ENCODE assay signal across 11 cellular contexts in the genomic region with DNA sequence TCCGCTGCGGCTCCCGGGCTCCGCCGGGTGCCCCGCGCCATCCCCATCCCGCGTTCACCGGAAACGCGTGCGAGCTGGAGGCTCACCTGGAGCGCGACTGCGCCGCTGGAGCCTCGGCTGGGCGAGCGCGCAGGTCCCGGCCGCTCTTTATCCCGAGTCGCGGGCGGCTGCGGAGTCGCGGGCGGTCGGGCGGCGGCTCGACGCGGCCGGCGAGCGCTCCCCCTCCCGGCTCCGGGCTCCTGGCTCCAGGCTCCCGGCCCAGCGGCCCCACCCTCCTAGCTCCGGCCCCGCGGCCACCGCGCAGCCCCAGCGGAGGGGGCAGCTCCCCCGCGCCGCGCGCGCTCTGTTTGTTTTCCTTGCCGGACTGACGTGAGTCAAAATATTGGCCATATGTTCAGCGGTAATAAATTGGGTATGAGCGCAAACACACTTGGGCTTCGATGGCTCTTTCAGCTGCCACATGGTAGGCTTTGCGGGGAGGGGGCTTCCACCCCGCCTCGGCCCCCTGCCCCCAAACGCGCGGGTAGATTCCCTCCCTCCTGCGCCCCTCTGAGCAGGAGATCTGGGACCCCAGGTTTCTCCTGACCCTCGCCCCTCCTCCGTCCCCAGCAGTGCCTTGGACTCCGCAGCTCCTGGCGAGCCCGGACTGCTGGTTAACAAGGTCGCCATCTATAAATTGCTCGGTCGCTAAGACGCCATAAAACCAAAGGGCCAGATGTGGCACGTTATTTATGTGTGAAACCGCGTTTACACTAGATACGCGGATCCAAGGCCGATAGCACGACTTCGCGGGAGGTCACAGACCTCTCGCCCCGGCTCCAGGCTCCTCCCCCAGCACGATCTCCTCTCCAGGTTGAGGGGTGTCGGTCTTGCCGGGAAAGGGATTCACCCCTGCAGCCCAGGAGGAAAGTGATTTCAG. TPM values are rescaled to one million over a fixed set of nuclear protein-coding genes. Genes with fewer than 3 reads are reported as not detected.
A peak's percentile ranks its signal among the peaks of the same experiment; 100 is the strongest.
DNase-seq lines count a peak whose midpoint lies in the region; ATAC-seq and TF ChIP-seq lines count a peak whose summit lies in the region.
"Had no signal": no experiment of that assay in that cellular context is flagged by ENCODE, and none has a peak within 500 bp of the region (broad histone marks: within the 10 kb centered on the region; RNA-seq: fewer than 3 reads in every experiment).

No MANE protein-coding gene starts in this region.

- H3K27ac ChIP-seq in coronary artery: no peak overlapping the region
- H3K27ac ChIP-seq: tibial nerve had no signal

- CTCF ChIA-PET in Caco-2 (lab: Charles Lee): no interaction called here

- POLR2A ChIA-PET in Caco-2 (lab: Charles Lee): no interaction called here

- intact Hi-C loops in Caco-2 (cut with micrococcal nuclease; ENCODE audit: unreplicated experiment): no loop called here

- H3K9me3 ChIP-seq in Caco-2: no peaks in the 10 kb centered on the region
- H3K9me3 ChIP-seq: tibial nerve had no signal

- DNase-seq in Caco-2 (peak in 1 of 2 experiments; percentile 36), NCI-H1105 (lab: John Stamatoyannopoulos, UW) (peak; percentile 75), coronary artery (ENCODE audit: low spot score) (peak; percentile 55), COLO829 (ENCODE audit: low spot score) (no peak)
- DNase-seq: NCI-H1694 treated with DMSO at 0.1 percent for 48 hours had no signal

- no peaks in the 10 kb centered on the region for H3K9me3 Mint-ChIP-seq in Caco-2 (ENCODE audit: unreplicated experiment)
- H3K9me3 Mint-ChIP-seq in nephron: peaks cover 3% of the 10 kb centered on the region
- H3K9me3 Mint-ChIP-seq in stimulated activated memory B cell treated with anti-CD40 and anti-IgM and Interleukin-4, amounts not matched to agents 10 μg/mL and 1 μg/mL and 100 μg/mL, for 72 hours: no peaks in the 10 kb centered on the region

- peaks cover 16% of the 10 kb centered on the region for H3K4me1 ChIP-seq in Caco-2

- BruUV-seq in Caco-2 (replicated peaks; lab: Mats Ljungman, UMichigan): no TSS peak

- no peaks in the 10 kb centered on the region for H3K36me3 ChIP-seq in Caco-2 (ENCODE audit: control insufficient read depth, insufficient read depth, low read length)
- H3K36me3 ChIP-seq: tibial nerve had no signal

- H3K4me1 Mint-ChIP-seq in Caco-2 (ENCODE audit: low read depth, unreplicated experiment) (no peaks in the 10 kb centered on the region), nephron (peaks cover 16% of the 10 kb centered on the region)
- peaks cover 8% of the 10 kb centered on the region for H3K4me1 Mint-ChIP-seq in stimulated activated memory B cell treated with anti-CD40 and anti-IgM and Interleukin-4, amounts not matched to agents 10 μg/mL and 1 μg/mL and 100 μg/mL, for 72 hours

- peak overlapping the region; percentile 63 for H3K4me3 Mint-ChIP-seq in Caco-2 (ENCODE audit: unreplicated experiment)
- H3K4me3 Mint-ChIP-seq in nephron: peak overlapping the region; percentile 25 to 62 (median 48)
- H3K4me3 Mint-ChIP-seq in stimulated activated memory B cell treated with anti-CD40 and anti-IgM and Interleukin-4, amounts not matched to agents 10 μg/mL and 1 μg/mL and 100 μg/mL, for 72 hours: no peak overlapping the region

- H3K4me3 ChIP-seq in Caco-2 (ENCODE audit: low read depth, low read length) (peak overlapping the region; percentile 32), coronary artery (peak overlapping the region; percentile 45)

- no peak for TF ChIP-seq CTCF in Caco-2 (IDR thresholded peaks at IDR 0.05; ENCODE audit: insufficient read depth in 1 of 2, low read depth in 1 of 2, low read length in 1 of 2, severe bottlenecking in 1 of 2, unreplicated experiment in 1 of 2)
- no peak for TF ChIP-seq CTCF in coronary artery (IDR thresholded peaks at IDR 0.05)
- TF ChIP-seq CTCF in nephron (IDR thresholded peaks at IDR 0.05; ENCODE audit: unreplicated experiment in 3 of 3): no peak

- peaks cover 8% of the 10 kb centered on the region for H3K27me3 ChIP-seq in Caco-2 (replicated peaks; ENCODE audit: control insufficient read depth, insufficient read depth, low read length)

- no peak overlapping the region for H3K27ac Mint-ChIP-seq in Caco-2 (ENCODE audit: unreplicated experiment)
- no peak overlapping the region for H3K27ac Mint-ChIP-seq in nephron
- no peak overlapping the region for H3K27ac Mint-ChIP-seq in stimulated activated memory B cell treated with anti-CD40 and anti-IgM and Interleukin-4, amounts not matched to agents 10 μg/mL and 1 μg/mL and 100 μg/mL, for 72 hours

- H3K36me3 Mint-ChIP-seq in Caco-2 (ENCODE audit: insufficient read depth, unreplicated experiment) (no peaks in the 10 kb centered on the region), nephron (ENCODE audit: low read depth) (no peaks in the 10 kb centered on the region)
- H3K36me3 Mint-ChIP-seq in stimulated activated memory B cell treated with anti-CD40 and anti-IgM and Interleukin-4, amounts not matched to agents 10 μg/mL and 1 μg/mL and 100 μg/mL, for 72 hours: no peaks in the 10 kb centered on the region

- no peak for ATAC-seq in stimulated activated memory B cell treated with anti-CD40 and anti-IgM and Interleukin-4, amounts not matched to agents 10 μg/mL and 1 μg/mL and 100 μg/mL, for 72 hours
- ATAC-seq in GM21723 (IDR thresholded peaks at IDR 0.05; ENCODE audit: unreplicated experiment): no peak
- ATAC-seq in HG03025 (IDR thresholded peaks at IDR 0.05; ENCODE audit: low FRiP score, unreplicated experiment): no peak

- peaks cover 55% of the 10 kb centered on the region for H3K27me3 Mint-ChIP-seq in Caco-2 (ENCODE audit: insufficient read depth, unreplicated experiment)
- H3K27me3 Mint-ChIP-seq in nephron (ENCODE audit: low read depth): peaks cover 96% of the 10 kb centered on the region
- peaks cover 92% of the 10 kb centered on the region for H3K27me3 Mint-ChIP-seq in stimulated activated memory B cell treated with anti-CD40 and anti-IgM and Interleukin-4, amounts not matched to agents 10 μg/mL and 1 μg/mL and 100 μg/mL, for 72 hours

RNA-seq across cellular contexts. Expression of a gene that starts 8.9 kb away (rescaled TPM):
- total RNA-seq in Caco-2 (2022): not detected in 2 replicates
- total RNA-seq: renal cortical epithelial cell, tibial nerve had no signal
